Comparison of ENCODE assay signal across 7 cellular contexts in the genomic region with DNA sequence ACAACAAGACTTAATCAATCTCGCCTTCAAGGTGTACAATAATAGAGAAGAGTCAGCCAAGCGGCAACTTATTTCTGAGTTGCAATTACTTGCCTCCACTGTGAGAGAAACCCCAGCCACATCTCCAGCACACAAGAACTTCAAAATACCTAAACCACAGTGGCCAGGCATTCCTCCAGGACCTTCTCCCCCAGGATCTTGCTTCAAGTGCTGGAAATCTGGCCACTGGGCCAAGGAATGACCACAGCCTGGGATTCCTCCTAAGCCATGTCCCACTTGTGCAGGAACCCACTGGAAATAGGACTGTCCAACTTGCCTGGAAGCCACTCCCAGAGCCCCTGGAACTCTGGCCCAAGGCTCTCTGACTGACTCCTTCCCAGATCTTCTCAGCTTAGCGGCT.
DNase-seq lines count a peak whose midpoint lies in the region; ATAC-seq and TF ChIP-seq lines count a peak whose summit lies in the region.
"Not testable (repeated sequence)": the region's sequence is repeated elsewhere in the genome, so short reads cannot be mapped to it uniquely, and the experiment has no call there.

No MANE protein-coding gene starts in this region.

- not testable (repeated sequence) for ATAC-seq in RWPE2 (ENCODE audit: low read depth)

- not testable (repeated sequence) for H3K9ac ChIP-seq in fibroblast of lung (ENCODE audit: insufficient read depth, low read length)

- not testable (repeated sequence) for H3K9me3 ChIP-seq in RWPE2 (ENCODE audit: severe bottlenecking); fibroblast of lung (ENCODE audit: control insufficient read depth, insufficient read depth, low read depth, low read length)

- TF ChIP-seq CTCF in RWPE2 (IDR thresholded peaks at IDR 0.05; ENCODE audit: poor library complexity, severe bottlenecking); astrocyte of the cerebellum (IDR thresholded peaks at IDR 0.05; ENCODE audit: low read depth, low read length, missing control alignments); fibroblast of lung (conservative IDR thresholded peaks at IDR 0.05 in 1 of 2, IDR thresholded peaks at IDR 0.05 in 1 of 2; ENCODE audit: low read depth in 1 of 2, low read length in 2 of 2): not testable (repeated sequence)

- in situ Hi-C loops in astrocyte of the cerebellum (cut with HindIII; ENCODE audit: low sequenced_read_pairs): not testable (repeated sequence)

- not testable (repeated sequence) for H4K20me1 ChIP-seq in fibroblast of lung (ENCODE audit: control insufficient read depth, extremely low read depth, insufficient read depth, low read length)

- H3K36me3 ChIP-seq in RWPE2 (ENCODE audit: low read depth); fibroblast of lung (ENCODE audit: control insufficient read depth, insufficient read depth, low read length): not testable (repeated sequence)

- peak; percentile 66 for DNase-seq in EH (ENCODE audit: low read depth)
- peak; percentile 39 for DNase-seq in M059J (ENCODE audit: low read depth)
- not testable (repeated sequence) for DNase-seq in RWPE2 (ENCODE audit: low spot score)
- peak; percentile 68 for DNase-seq in astrocyte of the cerebellum (ENCODE audit: low read depth)
- DNase-seq in fibroblast of lung (ENCODE audit: low read depth in 2 of 2): peak in 1 of 2 donors; percentile 77
- DNase-seq in myocyte (ENCODE audit: low read depth): peak; percentile 77
- peak; percentile 21 for DNase-seq in renal cortical epithelial cell (ENCODE audit: low read depth)

- H3K4me2 ChIP-seq in fibroblast of lung (ENCODE audit: extremely low read depth, insufficient read depth, low read length): not testable (repeated sequence)

- not testable (repeated sequence) for H3K27me3 ChIP-seq in RWPE2 (ENCODE audit: insufficient read depth, poor library complexity, severe bottlenecking); fibroblast of lung (ENCODE audit: control insufficient read depth, insufficient read depth, low read length)

- H3K79me2 ChIP-seq in fibroblast of lung (ENCODE audit: control insufficient read depth, insufficient read depth, low read length): not testable (repeated sequence)

- not testable (repeated sequence) for H3K4me3 ChIP-seq in RWPE2 (ENCODE audit: severe bottlenecking); astrocyte of the cerebellum (ENCODE audit: low read depth, low read length); fibroblast of lung (replicated peaks in 1 of 4; ENCODE audit: control extremely low read depth in 1 of 4, insufficient read depth in 1 of 4, low read depth in 3 of 4, low read length in 4 of 4)

- H2AFZ ChIP-seq in fibroblast of lung (ENCODE audit: low read length): not testable (repeated sequence)

- not testable (repeated sequence) for H3K4me1 ChIP-seq in RWPE2 (ENCODE audit: insufficient read depth, poor library complexity, severe bottlenecking); fibroblast of lung (ENCODE audit: control insufficient read depth, extremely low read depth, insufficient read depth, low read length)

- peak overlapping the region; percentile 67 for H3K27ac ChIP-seq in RWPE2 (ENCODE audit: poor library complexity, severe bottlenecking)
- peak overlapping the region; percentile 30 for H3K27ac ChIP-seq in fibroblast of lung (ENCODE audit: insufficient read depth, low read length)
